In the genomic region with DNA sequence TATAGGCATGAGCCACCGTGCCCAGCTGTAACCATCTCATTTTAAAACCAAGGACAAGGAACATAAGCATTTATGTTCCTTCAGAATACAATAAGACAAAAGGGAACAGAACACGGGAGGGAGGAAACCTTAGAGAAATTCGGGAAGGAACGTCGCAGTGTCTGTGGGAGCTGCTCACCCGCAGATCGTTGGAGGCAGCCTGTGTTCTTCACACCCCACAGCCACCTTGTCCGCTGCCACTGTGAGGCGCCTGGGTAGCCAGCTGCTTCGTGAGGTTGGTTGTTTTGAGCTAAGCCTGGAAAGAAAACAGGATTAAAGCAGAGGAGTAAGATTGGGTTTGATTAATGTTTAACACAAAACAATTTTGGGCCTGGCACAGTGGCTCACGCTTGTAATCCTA, we compare ENCODE assay signal across 1 cellular context.
TF ChIP-seq lines count a peak whose summit lies in the region.

No MANE protein-coding gene starts in this region.

TF ChIP-seq in K562, 482 proteins besides CTCF, POLR2A, EP300 and RAD21 (continued from another document):
- TF ChIP-seq, protein P1, sequence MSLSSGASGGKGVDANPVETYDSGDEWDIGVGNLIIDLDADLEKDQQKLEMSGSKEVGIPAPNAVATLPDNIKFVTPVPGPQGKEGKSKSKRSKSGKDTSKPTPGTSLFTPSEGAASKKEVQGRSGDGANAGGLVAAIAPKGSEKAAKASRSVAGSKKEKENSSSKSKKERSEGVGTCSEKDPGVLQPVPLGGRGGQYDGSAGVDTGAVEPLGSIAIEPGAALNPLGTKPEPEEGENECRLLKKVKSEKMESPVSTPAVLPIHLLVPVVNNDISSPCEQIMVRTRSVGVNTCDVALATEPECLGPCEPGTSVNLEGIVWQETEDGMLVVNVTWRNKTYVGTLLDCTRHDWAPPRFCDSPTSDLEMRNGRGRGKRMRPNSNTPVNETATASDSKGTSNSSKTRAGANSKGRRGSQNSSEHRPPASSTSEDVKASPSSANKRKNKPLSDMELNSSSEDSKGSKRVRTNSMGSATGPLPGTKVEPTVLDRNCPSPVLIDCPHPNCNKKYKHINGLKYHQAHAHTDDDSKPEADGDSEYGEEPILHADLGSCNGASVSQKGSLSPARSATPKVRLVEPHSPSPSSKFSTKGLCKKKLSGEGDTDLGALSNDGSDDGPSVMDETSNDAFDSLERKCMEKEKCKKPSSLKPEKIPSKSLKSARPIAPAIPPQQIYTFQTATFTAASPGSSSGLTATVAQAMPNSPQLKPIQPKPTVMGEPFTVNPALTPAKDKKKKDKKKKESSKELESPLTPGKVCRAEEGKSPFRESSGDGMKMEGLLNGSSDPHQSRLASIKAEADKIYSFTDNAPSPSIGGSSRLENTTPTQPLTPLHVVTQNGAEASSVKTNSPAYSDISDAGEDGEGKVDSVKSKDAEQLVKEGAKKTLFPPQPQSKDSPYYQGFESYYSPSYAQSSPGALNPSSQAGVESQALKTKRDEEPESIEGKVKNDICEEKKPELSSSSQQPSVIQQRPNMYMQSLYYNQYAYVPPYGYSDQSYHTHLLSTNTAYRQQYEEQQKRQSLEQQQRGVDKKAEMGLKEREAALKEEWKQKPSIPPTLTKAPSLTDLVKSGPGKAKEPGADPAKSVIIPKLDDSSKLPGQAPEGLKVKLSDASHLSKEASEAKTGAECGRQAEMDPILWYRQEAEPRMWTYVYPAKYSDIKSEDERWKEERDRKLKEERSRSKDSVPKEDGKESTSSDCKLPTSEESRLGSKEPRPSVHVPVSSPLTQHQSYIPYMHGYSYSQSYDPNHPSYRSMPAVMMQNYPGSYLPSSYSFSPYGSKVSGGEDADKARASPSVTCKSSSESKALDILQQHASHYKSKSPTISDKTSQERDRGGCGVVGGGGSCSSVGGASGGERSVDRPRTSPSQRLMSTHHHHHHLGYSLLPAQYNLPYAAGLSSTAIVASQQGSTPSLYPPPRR (CRISPR knock-in tag; IDR thresholded peaks at IDR 0.05; ENCODE audit: borderline replicate concordance), result no peak
- no peak for TF ChIP-seq NR1H2 (CRISPR knock-in tag; IDR thresholded peaks at IDR 0.05)
- TF ChIP-seq MEF2D (tag; conservative IDR thresholded peaks at IDR 0.05; ENCODE audit: low read depth), result no peak
- no peak for TF ChIP-seq SUPT5H (IDR thresholded peaks at IDR 0.05)
- TF ChIP-seq ZNF77 (CRISPR knock-in tag; IDR thresholded peaks at IDR 0.05), result no peak
- TF ChIP-seq SAFB2 (IDR thresholded peaks at IDR 0.05; ENCODE audit: borderline replicate concordance, low read depth, low read length, severe bottlenecking), result no peak
- no peak for TF ChIP-seq RBM22 (IDR thresholded peaks at IDR 0.05; ENCODE audit: low read depth, low read length, poor library complexity, severe bottlenecking)
- TF ChIP-seq HNRNPLL (IDR thresholded peaks at IDR 0.05; ENCODE audit: low read depth, low read length, poor library complexity, severe bottlenecking), result no peak
- TF ChIP-seq RFX5 (IDR thresholded peaks at IDR 0.05; ENCODE audit: low read depth, low read length), result no peak
- TF ChIP-seq ZNF699 (CRISPR knock-in tag; IDR thresholded peaks at IDR 0.05; ENCODE audit: insufficient replicate concordance), result no peak
- no peak for TF ChIP-seq MYNN (IDR thresholded peaks at IDR 0.05)
- TF ChIP-seq MYNN (CRISPR knock-in tag; IDR thresholded peaks at IDR 0.05), result no peak
- TF ChIP-seq, protein P2, sequence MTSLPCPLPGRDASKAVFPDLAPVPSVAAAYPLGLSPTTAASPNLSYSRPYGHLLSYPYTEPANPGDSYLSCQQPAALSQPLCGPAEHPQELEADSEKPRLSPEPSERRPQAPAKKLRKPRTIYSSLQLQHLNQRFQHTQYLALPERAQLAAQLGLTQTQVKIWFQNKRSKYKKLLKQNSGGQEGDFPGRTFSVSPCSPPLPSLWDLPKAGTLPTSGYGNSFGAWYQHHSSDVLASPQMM (CRISPR knock-in tag; IDR thresholded peaks at IDR 0.05), result no peak
- TF ChIP-seq HEY1 (CRISPR knock-in tag; IDR thresholded peaks at IDR 0.05; ENCODE audit: borderline replicate concordance), result no peak
